Comparison of ENCODE assay signal across 8 cellular contexts in genomic region chr11:35138606-35138948, GRCh38. TPM values are rescaled to one million over a fixed set of nuclear protein-coding genes. Genes with fewer than 3 reads are reported as not detected.
A peak's percentile ranks its signal among the peaks of the same experiment; 100 is the strongest.
DNase-seq lines count a peak whose midpoint lies in the region; ATAC-seq and TF ChIP-seq lines count a peak whose summit lies in the region.

No MANE protein-coding gene starts in this region.

- H3K4me3 ChIP-seq in AG09309 (ENCODE audit: control insufficient read depth, low read depth, low read length) = peak overlapping the region; percentile 86
- H3K4me3 ChIP-seq in KMS-11 (IDR thresholded peaks at IDR 0.05; ENCODE audit: insufficient read depth, low read depth, low read length) = no peak overlapping the region
- H3K4me3 ChIP-seq in coronary artery = peak overlapping the region; percentile 91

- no peaks in the 10 kb centered on the region for H3K36me3 ChIP-seq in KMS-11 (ENCODE audit: insufficient read depth)

- TF ChIP-seq CTCF in AG09309 (IDR thresholded peaks at IDR 0.05; ENCODE audit: control insufficient read depth, insufficient read depth, low read depth, low read length, missing control alignments) = no peak
- TF ChIP-seq CTCF in KMS-11 (conservative IDR thresholded peaks at IDR 0.05; ENCODE audit: low read depth, low read length) = no peak
- TF ChIP-seq CTCF in coronary artery (IDR thresholded peaks at IDR 0.05) = no peak

- H3K27ac ChIP-seq in KMS-11 (no peak overlapping the region), coronary artery (peak overlapping the region; percentile 95 to 96)

- no peak overlapping the region for H3K9ac ChIP-seq in KMS-11

- no peaks in the 10 kb centered on the region for H3K27me3 Mint-ChIP-seq in naive B cell

- H4K20me1 ChIP-seq in KMS-11 (ENCODE audit: insufficient read depth) = no peaks in the 10 kb centered on the region

- peak overlapping the region; percentile 97; the same call in 1 of the 2 replicates for H2AFZ ChIP-seq in KMS-11 (ENCODE audit: low read depth)

- ATAC-seq in naive B cell (ENCODE audit: low read depth in 2 of 2) = no peak
- no peak for ATAC-seq in HG03520 (IDR thresholded peaks at IDR 0.05; ENCODE audit: unreplicated experiment)
- ATAC-seq in HG02870 (IDR thresholded peaks at IDR 0.05; ENCODE audit: unreplicated experiment) = no peak
- no peak for ATAC-seq in GM18502 (IDR thresholded peaks at IDR 0.05; ENCODE audit: poor library complexity, unreplicated experiment)
- ATAC-seq in GM21825 (IDR thresholded peaks at IDR 0.05; ENCODE audit: unreplicated experiment) = no peak

- peaks cover 26% of the 10 kb centered on the region for H3K27me3 ChIP-seq in KMS-11 (ENCODE audit: insufficient read depth, low read depth)

- H3K4me1 Mint-ChIP-seq in naive B cell = peaks cover 31 to 48% (median 47%) of the 10 kb centered on the region in 3 donors

- H3K79me2 ChIP-seq in KMS-11 (ENCODE audit: insufficient read depth, low read depth) = no peaks in the 10 kb centered on the region

- no peak for DNase-seq in AG09309 (ENCODE audit: low read depth)
- DNase-seq in coronary artery (ENCODE audit: low spot score) = no peak
- no peak for DNase-seq in naive B cell

- H3K4me2 ChIP-seq in KMS-11 = peak overlapping the region; percentile 84

- peak overlapping the region; percentile 71 to 99 (median 92) for H3K4me3 Mint-ChIP-seq in naive B cell

- H3K36me3 Mint-ChIP-seq in naive B cell = peaks cover 0 to 3% of the 10 kb centered on the region in 2 donors

- H3K4me1 ChIP-seq in KMS-11 (ENCODE audit: low read depth, poor library complexity, severe bottlenecking) = peaks cover 13% of the 10 kb centered on the region

- H3K27ac Mint-ChIP-seq in naive B cell = peak overlapping the region; percentile 71 to 99 (median 94)

- peaks cover 0 to 2% (median 0%) of the 10 kb centered on the region in 7 donors for H3K9me3 Mint-ChIP-seq in naive B cell

RNA-seq across cellular contexts. Expression of gene CD44, which starts 0.4 kb away (rescaled TPM):
- polyA plus RNA-seq in naive B cell (ENCODE audit: low read depth in 6 of 6) = 100 to 1,000 TPM; 156 to 277 (median 187) TPM
